8 cellular contexts compared by ENCODE assay signal in the genomic region with DNA sequence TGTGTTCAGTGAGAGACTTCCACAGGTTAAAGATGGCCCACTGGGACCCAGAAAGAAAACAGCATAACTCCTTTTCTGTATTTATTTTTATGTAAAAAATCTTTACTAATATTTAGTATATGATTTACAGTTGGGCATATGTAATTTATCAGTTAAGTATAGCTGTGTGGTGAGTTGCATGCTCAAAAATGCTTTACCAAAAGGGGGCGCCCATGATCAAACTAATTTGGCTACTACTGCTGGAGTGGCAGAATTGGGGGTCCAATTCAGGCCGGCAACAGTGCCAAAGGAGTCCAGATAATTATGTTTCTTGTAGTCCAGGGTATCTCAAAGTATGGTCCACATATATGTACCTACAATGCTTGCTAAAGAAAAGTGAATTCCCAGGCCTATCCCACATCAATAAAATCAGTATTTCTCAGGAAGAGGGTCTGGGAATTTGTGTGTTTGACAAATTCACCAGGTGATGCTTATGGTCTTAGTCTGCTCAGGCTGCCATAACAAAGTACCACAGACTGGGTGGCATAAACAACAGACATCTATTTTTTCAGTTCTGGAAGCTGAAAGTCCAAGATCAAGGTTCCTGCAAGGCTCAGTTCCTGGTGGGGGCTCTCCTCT.
DNase-seq lines count a peak whose midpoint lies in the region; ATAC-seq and TF ChIP-seq lines count a peak whose summit lies in the region.

No MANE protein-coding gene starts in this region.

- H3K27me3 Mint-ChIP-seq in endodermal cell (ENCODE audit: insufficient read depth) = peaks cover 61% of the 10 kb centered on the region
- H3K27me3 Mint-ChIP-seq in progenitor cell of endocrine pancreas = peaks cover 6% of the 10 kb centered on the region

- H3K9me3 Mint-ChIP-seq in endodermal cell (peaks cover 27% of the 10 kb centered on the region), progenitor cell of endocrine pancreas (ENCODE audit: low read depth) (peaks cover 8% of the 10 kb centered on the region)

- TF ChIP-seq CTCF in endodermal cell (conservative IDR thresholded peaks at IDR 0.05) (peak; percentile 86), progenitor cell of endocrine pancreas (IDR thresholded peaks at IDR 0.05; ENCODE audit: unreplicated experiment) (peak; percentile 65)

- H3K4me3 ChIP-seq in endodermal cell (ENCODE audit: low read length) = no peak overlapping the region

- intact Hi-C loops in posterior vena cava (cut with DNase I) = no loop called here

- 0 to 43% methylated on average over 1 to 2 of the region's 2 CpGs for WGBS in endodermal cell (ENCODE audit: insufficient coverage in 1 of 2, insufficient read length in 1 of 2), 2 experiments

- H3K27ac Mint-ChIP-seq in endodermal cell = no peak overlapping the region
- H3K27ac Mint-ChIP-seq in progenitor cell of endocrine pancreas = no peak overlapping the region

- peaks cover 13% of the 10 kb centered on the region for H3K4me1 Mint-ChIP-seq in endodermal cell
- peaks cover 13% of the 10 kb centered on the region for H3K4me1 Mint-ChIP-seq in progenitor cell of endocrine pancreas (ENCODE audit: low read depth)

- no peaks in the 10 kb centered on the region for H3K36me3 ChIP-seq in endodermal cell (ENCODE audit: control insufficient read depth, insufficient read depth, low read length)

- no peaks in the 10 kb centered on the region for H3K4me1 ChIP-seq in endodermal cell (ENCODE audit: control insufficient read depth, insufficient read depth, low read length)

- peaks cover 5% of the 10 kb centered on the region for H3K36me3 Mint-ChIP-seq in endodermal cell (ENCODE audit: low read depth)
- H3K36me3 Mint-ChIP-seq in progenitor cell of endocrine pancreas (ENCODE audit: insufficient read depth) = no peaks in the 10 kb centered on the region

- H3K27me3 ChIP-seq in endodermal cell (ENCODE audit: control insufficient read depth, insufficient read depth, low read length, poor library complexity, severe bottlenecking) = peaks cover 37% of the 10 kb centered on the region

- H3K4me3 Mint-ChIP-seq in endodermal cell (no peak overlapping the region), progenitor cell of endocrine pancreas (ENCODE audit: low read depth) (no peak overlapping the region)

- H3K9me3 ChIP-seq in endodermal cell (ENCODE audit: control insufficient read depth, low read length) = peaks cover 30% of the 10 kb centered on the region

- DNase-seq in EL (peak; percentile 34), NCI-H1092 (lab: John Stamatoyannopoulos, UW) (peak; percentile 51), endodermal cell (peak; percentile 82), progenitor cell of endocrine pancreas (ENCODE audit: low spot score, unreplicated experiment) (peak; percentile 22), posterior vena cava (ENCODE audit: low spot score) (no peak)
- DNase-seq in activated CD4-positive, alpha-beta T cell treated with anti-CD3 and anti-CD28 coated beads, Interleukin-2, amount 50 U/mL, for 48 hours = peak; percentile 49 to 67

- H3K9ac ChIP-seq in endodermal cell (ENCODE audit: extremely low read depth, low read length, poor library complexity, severe bottlenecking) = no peak overlapping the region

- ATAC-seq in HG03442 (IDR thresholded peaks at IDR 0.05; ENCODE audit: unreplicated experiment) (no peak), HG02981 (IDR thresholded peaks at IDR 0.05; ENCODE audit: unreplicated experiment) (no peak)

- H3K27ac ChIP-seq in endodermal cell (ENCODE audit: low read depth, low read length) = no peak overlapping the region
